ENCODE assay signal across 8 cellular contexts in the genomic region with DNA sequence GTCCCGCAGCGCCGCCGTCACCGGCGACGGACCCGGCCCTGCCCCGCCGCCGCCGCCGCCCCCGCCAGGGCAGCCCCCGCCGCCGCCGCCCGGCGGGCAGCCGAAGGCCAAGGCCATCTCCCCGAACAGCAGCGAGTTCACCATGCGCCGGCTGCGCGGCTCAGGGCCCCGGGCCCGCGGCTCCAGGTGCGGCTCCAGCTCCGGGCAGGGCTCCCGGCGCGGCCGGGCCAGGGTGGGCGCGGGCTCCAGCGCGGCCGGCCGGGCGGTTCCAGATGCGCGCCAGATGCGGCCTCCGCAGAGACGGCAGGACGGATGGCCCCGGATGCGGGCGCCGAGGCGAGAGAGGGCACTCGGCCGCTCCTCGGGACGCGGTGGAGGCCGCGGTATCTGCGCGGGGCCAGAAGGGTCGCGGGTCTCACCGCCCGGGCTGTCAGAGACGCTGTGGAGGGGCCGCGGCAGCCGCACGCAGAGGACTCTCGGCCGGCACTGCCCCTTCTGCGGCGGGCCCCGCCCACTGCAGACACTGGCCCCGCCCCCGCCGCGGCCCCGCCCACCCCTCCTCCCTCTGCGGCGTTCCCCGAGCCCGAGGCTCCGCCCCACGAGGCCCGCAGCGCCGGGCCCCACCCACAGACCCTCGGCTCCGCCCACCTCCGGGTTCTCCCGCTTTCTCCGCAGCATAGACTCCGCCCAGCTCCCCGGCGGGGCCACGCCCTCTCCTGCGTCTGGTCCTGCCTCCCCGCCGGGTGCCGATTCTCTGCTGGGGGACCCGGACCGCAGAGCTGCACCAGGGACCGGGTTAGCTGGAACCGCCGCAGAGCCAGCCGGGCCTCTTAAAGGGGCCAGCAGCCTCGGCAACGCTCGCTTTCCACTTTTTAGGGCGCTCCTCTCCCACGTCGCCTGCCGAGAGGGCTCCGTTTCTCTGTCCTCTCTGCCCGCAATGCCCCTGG. TPM values are rescaled to one million over a fixed set of nuclear protein-coding genes. Genes with fewer than 3 reads are reported as not detected.
DNase-seq lines count a peak whose midpoint lies in the region; ATAC-seq and TF ChIP-seq lines count a peak whose summit lies in the region.

Gene IFFO2, minus strand, starts transcription at position 488 of the 947 bp plus-strand sequence. Its CDS starts 344 bp downstream, at position 144.

- H3K36me3 Mint-ChIP-seq in activated CD4-positive, alpha-beta T cell treated with anti-CD3 and anti-CD28 coated beads, Interleukin-2, amount 10 ng/mL, durations not matched to agents 24 days and 14 days (ENCODE audit: low read depth): peaks cover 26% of the 10 kb centered on the region

- H3K36me3 ChIP-seq in colonic mucosa: no peaks in the 10 kb centered on the region

- H3K4me3 ChIP-seq in AG10803 (ENCODE audit: low read length): peak within 1 kb of the TSS; percentile 80
- peak within 1 kb of the TSS; percentile 72 for H3K4me3 ChIP-seq in colonic mucosa

- intact Hi-C loops in activated CD4-positive, alpha-beta T cell treated with anti-CD3 and anti-CD28 coated beads, Interleukin-2, amount 10 ng/mL, durations not matched to agents 24 days and 14 days (cut with micrococcal nuclease): loop anchor here (1.0 to 2.0 kb wide), 3 partner anchors 30 to 55 kb away; partner anchors contain the start of gene ALDH4A1
- intact Hi-C loops in colonic mucosa (cut with DNase I) (loop anchor here (5.0 kb wide), 2 partner anchors 39 to 56 kb away; no protein-coding TSS in a partner anchor), left colon (cut with DNase I, micrococcal nuclease) (no loop called here)

- ATAC-seq in GM19023 (IDR thresholded peaks at IDR 0.05; ENCODE audit: unreplicated experiment): peak; percentile 75
- peak; percentile 69 for ATAC-seq in HG03175 (IDR thresholded peaks at IDR 0.05; ENCODE audit: unreplicated experiment)
- ATAC-seq in left colon: peak; percentile 93

- H3K9me3 Mint-ChIP-seq in activated CD4-positive, alpha-beta T cell treated with anti-CD3 and anti-CD28 coated beads, Interleukin-2, amount 10 ng/mL, durations not matched to agents 24 days and 14 days: no peaks in the 10 kb centered on the region

- no peaks in the 10 kb centered on the region for H3K9me3 ChIP-seq in colonic mucosa

- peaks cover 52% of the 10 kb centered on the region for H3K4me1 Mint-ChIP-seq in activated CD4-positive, alpha-beta T cell treated with anti-CD3 and anti-CD28 coated beads, Interleukin-2, amount 10 ng/mL, durations not matched to agents 24 days and 14 days

- peaks cover 19% of the 10 kb centered on the region for H3K4me1 ChIP-seq in colonic mucosa

- TF ChIP-seq CTCF in AG10803 (conservative IDR thresholded peaks at IDR 0.05; ENCODE audit: low read length) (no peak), colonic mucosa (IDR thresholded peaks at IDR 0.05) (no peak)

- H3K4me3 Mint-ChIP-seq in activated CD4-positive, alpha-beta T cell treated with anti-CD3 and anti-CD28 coated beads, Interleukin-2, amount 10 ng/mL, durations not matched to agents 24 days and 14 days: peak within 1 kb of the TSS; percentile 88

- DNase-seq in AG10803 (ENCODE audit: low read depth) (peak; percentile 90), NCI-H446 treated with DMSO at 0.1 percent for 48 hours (lab: John Stamatoyannopoulos, UW) (peak; percentile 50), colonic mucosa (peak; percentile 99), left colon (peak; percentile 96 to 100)
- DNase-seq in activated CD4-positive, alpha-beta T cell treated with anti-CD3 and anti-CD28 coated beads, Interleukin-2, amount 10 ng/mL, durations not matched to agents 24 days and 14 days: peak; percentile 100
- DNase-seq in stimulated activated CD4-positive, alpha-beta T cell treated with anti-CD3 and anti-CD28 coated beads, Interleukin-1b, Interleukin-23, amount 100 ng/mL, for 24 hours (ENCODE audit: low read depth in 4 of 4, low spot score in 1 of 4): peak; percentile 96 to 99 (median 99)

- peaks cover 21% of the 10 kb centered on the region for H3K27me3 Mint-ChIP-seq in activated CD4-positive, alpha-beta T cell treated with anti-CD3 and anti-CD28 coated beads, Interleukin-2, amount 10 ng/mL, durations not matched to agents 24 days and 14 days

- peak within 1 kb of the TSS; percentile 87 for H3K27ac Mint-ChIP-seq in activated CD4-positive, alpha-beta T cell treated with anti-CD3 and anti-CD28 coated beads, Interleukin-2, amount 10 ng/mL, durations not matched to agents 24 days and 14 days

- no peaks in the 10 kb centered on the region for H3K27me3 ChIP-seq in colonic mucosa

- H3K27ac ChIP-seq in colonic mucosa: peak within 1 kb of the TSS; percentile 44

- peak within 1 kb of the TSS; percentile 70 to 89 for H3K9ac ChIP-seq in colonic mucosa (ENCODE audit: low read depth in 2 of 2, low read length in 2 of 2)

RNA-seq across cellular contexts. Expression of gene IFFO2, which starts in this region (rescaled TPM):
- total RNA-seq in activated CD4-positive, alpha-beta T cell treated with anti-CD3 and anti-CD28 coated beads, Interleukin-2, amount 10 ng/mL, durations not matched to agents 24 days and 14 days: 32.3 and 36.8 TPM in 2 replicates
- total RNA-seq in colonic mucosa: 10 to 100 TPM in 1 of 2 donors, 1 to 10 TPM in 1; 5.6 to 14.0 TPM
- 10 to 100 TPM in 1 of 2 donors, 1 to 10 TPM in 1; 5.4 to 14.7 TPM for total RNA-seq in left colon

Comparison
In these comparisons a context has a peak if more than half of its experiments do, and no peak if none do; other contexts are left out.
1. Peak in every context shown above with its lines: DNase-seq, ATAC-seq, H3K4me3 ChIP-seq and H3K27ac ChIP-seq.
2. DNase-seq: peak in every context shown above with its lines; median percentile 100 in activated CD4-positive, alpha-beta T cell treated with anti-CD3 and anti-CD28 coated beads, Interleukin-2, amount 10 ng/mL, durations not matched to agents 24 days and 14 days; 99 in colonic mucosa; 99 in stimulated activated CD4-positive, alpha-beta T cell treated with anti-CD3 and anti-CD28 coated beads, Interleukin-1b, Interleukin-23, amount 100 ng/mL, for 24 hours; 98 in left colon; 90 in AG10803; 50 in NCI-H446 treated with DMSO at 0.1 percent for 48 hours.
3. intact Hi-C loops: an anchor here in activated CD4-positive, alpha-beta T cell treated with anti-CD3 and anti-CD28 coated beads, Interleukin-2, amount 10 ng/mL, durations not matched to agents 24 days and 14 days (1.0 to 2.0 kb wide) and colonic mucosa (5.0 kb wide); none called in left colon.